10 cellular contexts compared by ENCODE assay signal in the genomic region with DNA sequence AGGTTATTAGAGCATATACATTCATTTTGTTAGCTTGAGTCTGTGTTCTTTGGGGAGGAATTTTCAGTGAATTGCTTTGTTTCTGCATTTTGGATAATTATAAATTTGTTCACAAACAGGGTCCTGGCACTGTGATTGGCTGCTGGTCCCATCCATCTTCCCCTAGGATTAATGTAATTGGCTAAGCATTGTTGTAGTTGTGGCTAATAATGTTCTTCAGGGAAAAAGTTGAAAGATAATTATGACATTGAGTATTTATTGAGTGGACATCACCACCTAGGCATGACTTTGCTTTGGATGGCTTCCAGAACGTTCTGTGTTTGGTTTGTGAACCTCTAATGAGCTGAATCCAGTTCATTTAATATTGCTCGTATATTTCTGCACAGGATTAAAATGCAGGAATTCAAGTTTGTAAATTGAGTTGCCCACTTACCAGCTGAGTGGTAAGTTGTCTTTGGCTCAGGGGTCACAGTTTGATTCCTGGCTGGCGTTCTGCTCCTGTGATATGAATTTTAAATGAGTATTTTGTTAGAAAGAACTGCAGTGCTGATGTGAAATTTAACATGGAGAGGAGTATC. TPM values are rescaled to one million over a fixed set of nuclear protein-coding genes. Genes with fewer than 3 reads are reported as not detected.
A peak's percentile ranks its signal among the peaks of the same experiment; 100 is the strongest.
DNase-seq lines count a peak whose midpoint lies in the region; ATAC-seq and TF ChIP-seq lines count a peak whose summit lies in the region.
"Had no signal": no experiment of that assay in that cellular context is flagged by ENCODE, and none has a peak within 500 bp of the region (broad histone marks: within the 10 kb centered on the region; RNA-seq: fewer than 3 reads in every experiment).

No MANE protein-coding gene starts in this region.

- H3K27me3 Mint-ChIP-seq in type B pancreatic cell, result no peaks in the 10 kb centered on the region
- no peaks in the 10 kb centered on the region for H3K27me3 Mint-ChIP-seq in activated CD8-positive, alpha-beta T cell treated with anti-CD3 and anti-CD28 coated beads, Interleukin-2, amount 10 ng/mL, durations not matched to agents 7 days and 5 days (ENCODE audit: low read depth)
- H3K27me3 Mint-ChIP-seq: stimulated activated naive CD8-positive, alpha-beta T cell treated with anti-CD3 and anti-CD28 coated beads, Interleukin-15, amount 100 ng/mL, for 72 hours had no signal

- H3K9me3 Mint-ChIP-seq in type B pancreatic cell, result no peaks in the 10 kb centered on the region
- no peaks in the 10 kb centered on the region for H3K9me3 Mint-ChIP-seq in activated CD8-positive, alpha-beta T cell treated with anti-CD3 and anti-CD28 coated beads, Interleukin-2, amount 10 ng/mL, durations not matched to agents 7 days and 5 days (ENCODE audit: insufficient read depth)
- H3K9me3 Mint-ChIP-seq: activated T-helper 2 cell treated with anti-CD3 and anti-CD28 coated beads, Interferon-gamma antibody, Interleukin-2, Interleukin-4, amounts not matched to agents 10 μg/mL and 5 μg/mL and 100 μg/mL, durations not matched to agents 14 hours and 24 hours and 36 hours; stimulated activated naive CD8-positive, alpha-beta T cell treated with anti-CD3 and anti-CD28 coated beads, Interleukin-15, amount 100 ng/mL, for 72 hours had no signal

- no peak overlapping the region for H3K4me3 Mint-ChIP-seq in type B pancreatic cell
- H3K4me3 Mint-ChIP-seq in activated CD8-positive, alpha-beta T cell treated with anti-CD3 and anti-CD28 coated beads, Interleukin-2, amount 10 ng/mL, durations not matched to agents 7 days and 5 days, result no peak overlapping the region
- H3K4me3 Mint-ChIP-seq: stimulated activated naive CD8-positive, alpha-beta T cell treated with anti-CD3 and anti-CD28 coated beads, Interleukin-15, amount 100 ng/mL, for 72 hours had no signal

- H3K4me1 Mint-ChIP-seq in type B pancreatic cell (ENCODE audit: unreplicated experiment), result peaks cover 26% of the 10 kb centered on the region
- H3K4me1 Mint-ChIP-seq in activated CD8-positive, alpha-beta T cell treated with anti-CD3 and anti-CD28 coated beads, Interleukin-2, amount 10 ng/mL, durations not matched to agents 7 days and 5 days (ENCODE audit: low read depth), result peaks cover 11% of the 10 kb centered on the region

- peak; percentile 43 for ATAC-seq in Right ventricle myocardium superior (ENCODE audit: poor library complexity)
- ATAC-seq in activated CD8-positive, alpha-beta T cell treated with anti-CD3 and anti-CD28 coated beads, Interleukin-2, amount 10 ng/mL, durations not matched to agents 7 days and 5 days, result no peak
- ATAC-seq: stimulated activated naive CD8-positive, alpha-beta T cell treated with anti-CD3 and anti-CD28 coated beads, Interleukin-15, amount 100 ng/mL, for 72 hours had no signal

- DNase-seq in Right ventricle myocardium superior (peak; percentile 36), cardiac septum (ENCODE audit: low spot score) (no peak), amniotic epithelial cell (ENCODE audit: low read depth) (peak; percentile 69), inferior parietal cortex (ENCODE audit: extremely low spot score) (peak; percentile 72), type B pancreatic cell (ENCODE audit: extremely low spot score, unreplicated experiment) (no peak), SW480 (ENCODE audit: low spot score) (no peak)
- DNase-seq in stimulated activated CD4-positive, alpha-beta T cell treated with anti-CD3 and anti-CD28 coated beads, Interleukin-2, amount 100 ng/mL, for 24 hours, result no peak
- DNase-seq in activated CD8-positive, alpha-beta T cell treated with anti-CD3 and anti-CD28 coated beads, Interleukin-2, amount 10 ng/mL, durations not matched to agents 7 days and 5 days, result no peak
- DNase-seq: stimulated activated naive CD8-positive, alpha-beta T cell treated with anti-CD3 and anti-CD28 coated beads, Interleukin-15, amount 100 ng/mL, for 72 hours had no signal

- peak overlapping the region; percentile 1 for H3K27ac Mint-ChIP-seq in type B pancreatic cell
- no peak overlapping the region for H3K27ac Mint-ChIP-seq in activated CD8-positive, alpha-beta T cell treated with anti-CD3 and anti-CD28 coated beads, Interleukin-2, amount 10 ng/mL, durations not matched to agents 7 days and 5 days
- H3K27ac Mint-ChIP-seq: activated T-helper 2 cell treated with anti-CD3 and anti-CD28 coated beads, Interferon-gamma antibody, Interleukin-2, Interleukin-4, amounts not matched to agents 10 μg/mL and 5 μg/mL and 100 μg/mL, durations not matched to agents 14 hours and 24 hours and 36 hours; stimulated activated naive CD8-positive, alpha-beta T cell treated with anti-CD3 and anti-CD28 coated beads, Interleukin-15, amount 100 ng/mL, for 72 hours had no signal

- TF ChIP-seq CTCF in type B pancreatic cell (conservative IDR thresholded peaks at IDR 0.05), result no peak

- POLR2A ChIA-PET in activated CD8-positive, alpha-beta T cell treated with anti-CD3 and anti-CD28 coated beads, Interleukin-2, amount 10 ng/mL, durations not matched to agents 7 days and 5 days (lab: Charles Lee), result no interaction called here

- peaks cover 8% of the 10 kb centered on the region for H3K36me3 Mint-ChIP-seq in type B pancreatic cell
- peaks cover 23% of the 10 kb centered on the region for H3K36me3 Mint-ChIP-seq in activated CD8-positive, alpha-beta T cell treated with anti-CD3 and anti-CD28 coated beads, Interleukin-2, amount 10 ng/mL, durations not matched to agents 7 days and 5 days (ENCODE audit: low read depth)

- intact Hi-C loops in Right ventricle myocardium superior (cut with DNase I) (no loop called here), cardiac septum (cut with DNase I) (no loop called here)

- CTCF ChIA-PET in activated CD8-positive, alpha-beta T cell treated with anti-CD3 and anti-CD28 coated beads, Interleukin-2, amount 10 ng/mL, durations not matched to agents 7 days and 5 days (lab: Charles Lee), result interaction anchor here (0.8 kb wide), 1 partner anchor 139 kb away, joined by 3 read pairs; no protein-coding TSS in a partner anchor

RNA-seq across cellular contexts. Expression of gene ARID1B, which starts 55.1 kb away (rescaled TPM):
- total RNA-seq in Right ventricle myocardium superior (49.2 TPM), cardiac septum (61.1 TPM), type B pancreatic cell (ENCODE audit: low replicate concordance) (66.2 and 97.2 TPM in 2 replicates)
- 10 to 100 TPM; 60.9 to 62.4 TPM for total RNA-seq in activated CD8-positive, alpha-beta T cell treated with anti-CD3 and anti-CD28 coated beads, Interleukin-2, amount 10 ng/mL, durations not matched to agents 7 days and 5 days

Comparison
In these comparisons a context has a peak if more than half of its experiments do, and no peak if none do; other contexts are left out.
1. DNase-seq: peak in Right ventricle myocardium superior (single experiment), amniotic epithelial cell (single experiment) and inferior parietal cortex (single experiment); none in cardiac septum (single experiment), type B pancreatic cell (single experiment), SW480 (single experiment), stimulated activated CD4-positive, alpha-beta T cell treated with anti-CD3 and anti-CD28 coated beads, Interleukin-2, amount 100 ng/mL, for 24 hours (0 of 2) and activated CD8-positive, alpha-beta T cell treated with anti-CD3 and anti-CD28 coated beads, Interleukin-2, amount 10 ng/mL, durations not matched to agents 7 days and 5 days (single experiment).